14 cellular contexts compared by ENCODE assay signal in genomic region chr12:4441355-4442330, GRCh38. TPM values are rescaled to one million over a fixed set of nuclear protein-coding genes. Genes with fewer than 3 reads are reported as not detected.
DNase-seq lines count a peak whose midpoint lies in the region; ATAC-seq and TF ChIP-seq lines count a peak whose summit lies in the region.
"Had no signal": no experiment of that assay in that cellular context is flagged by ENCODE, and none has a peak within 500 bp of the region (broad histone marks: within the 10 kb centered on the region; RNA-seq: fewer than 3 reads in every experiment).

No MANE protein-coding gene starts in this region.

- peaks cover 63% of the 10 kb centered on the region for H3K4me1 Mint-ChIP-seq in endodermal cell

- H3K27ac ChIP-seq in HUES48 (ENCODE audit: low read depth, low read length) (peak overlapping the region; percentile 87), endodermal cell (ENCODE audit: low read depth, low read length) (peak overlapping the region; percentile 21), upper lobe of left lung (no peak overlapping the region)
- H3K27ac ChIP-seq: foreskin keratinocyte, Peyer's patch had no signal

- WGBS in endodermal cell (ENCODE audit: insufficient coverage in 1 of 2, insufficient read length in 1 of 2), 2 experiments, result 17% methylated on average over 6 to 18 of the region's 18 CpGs
- WGBS in upper lobe of left lung, 2 donors, result 33 to 40% methylated on average over 8 to 18 of the region's 18 CpGs

- peak; percentile 28 for TF ChIP-seq CTCF in endodermal cell (conservative IDR thresholded peaks at IDR 0.05)
- no peak for TF ChIP-seq CTCF in upper lobe of left lung (IDR thresholded peaks at IDR 0.05)

- H3K9me3 Mint-ChIP-seq in endodermal cell, result no peaks in the 10 kb centered on the region
- H3K9me3 Mint-ChIP-seq: stimulated activated naive CD8-positive, alpha-beta T cell treated with anti-CD3 and anti-CD28 coated beads, Interleukin-15, Interleukin-2, amounts not matched to agents 100 ng/mL and 50 ng/mL, for 24 hours had no signal

- H3K36me3 ChIP-seq in HUES48 (ENCODE audit: control insufficient read depth, insufficient read depth, low read length) (no peaks in the 10 kb centered on the region), endodermal cell (ENCODE audit: control insufficient read depth, insufficient read depth, low read length) (no peaks in the 10 kb centered on the region), upper lobe of left lung (no peaks in the 10 kb centered on the region)
- H3K36me3 ChIP-seq: Peyer's patch had no signal

- no peak for TF ChIP-seq POLR2A in upper lobe of left lung (IDR thresholded peaks at IDR 0.05)

- intact Hi-C loops in sciatic nerve (cut with DNase I), result no loop called here

- no peak for TF ChIP-seq EP300 in upper lobe of left lung (IDR thresholded peaks at IDR 0.05)

- no peaks in the 10 kb centered on the region for H3K9me3 ChIP-seq in HUES48 (ENCODE audit: control insufficient read depth, insufficient read depth, low read length)
- no peaks in the 10 kb centered on the region for H3K9me3 ChIP-seq in endodermal cell (ENCODE audit: control insufficient read depth, low read length)
- no peaks in the 10 kb centered on the region for H3K9me3 ChIP-seq in upper lobe of left lung
- H3K9me3 ChIP-seq: Peyer's patch had no signal

- H3K27me3 ChIP-seq in HUES48 (ENCODE audit: control insufficient read depth, insufficient read depth, low read length) (no peaks in the 10 kb centered on the region), endodermal cell (ENCODE audit: control insufficient read depth, insufficient read depth, low read length, poor library complexity, severe bottlenecking) (peaks cover 75% of the 10 kb centered on the region), upper lobe of left lung (no peaks in the 10 kb centered on the region)
- H3K27me3 ChIP-seq: Peyer's patch had no signal

- H3K4me3 Mint-ChIP-seq in endodermal cell, result peak overlapping the region; percentile 43
- H3K4me3 Mint-ChIP-seq: stimulated activated naive CD8-positive, alpha-beta T cell treated with anti-CD3 and anti-CD28 coated beads, Interleukin-15, Interleukin-2, amounts not matched to agents 100 ng/mL and 50 ng/mL, for 24 hours had no signal

- H3K27ac Mint-ChIP-seq in endodermal cell, result peak overlapping the region; percentile 90
- H3K27ac Mint-ChIP-seq: stimulated activated naive CD8-positive, alpha-beta T cell treated with anti-CD3 and anti-CD28 coated beads, Interleukin-15, Interleukin-2, amounts not matched to agents 100 ng/mL and 50 ng/mL, for 24 hours had no signal

- H3K36me3 Mint-ChIP-seq in endodermal cell (ENCODE audit: low read depth), result no peaks in the 10 kb centered on the region

- peaks cover 89% of the 10 kb centered on the region for H3K27me3 Mint-ChIP-seq in endodermal cell (ENCODE audit: insufficient read depth)
- H3K27me3 Mint-ChIP-seq: stimulated activated naive CD8-positive, alpha-beta T cell treated with anti-CD3 and anti-CD28 coated beads, Interleukin-15, Interleukin-2, amounts not matched to agents 100 ng/mL and 50 ng/mL, for 24 hours had no signal

- peaks cover 30% of the 10 kb centered on the region for H3K4me1 ChIP-seq in HUES48 (ENCODE audit: control insufficient read depth, insufficient read depth, low read length)
- peaks cover 20% of the 10 kb centered on the region for H3K4me1 ChIP-seq in endodermal cell (ENCODE audit: control insufficient read depth, insufficient read depth, low read length)
- H3K4me1 ChIP-seq in upper lobe of left lung, result no peaks in the 10 kb centered on the region
- H3K4me1 ChIP-seq: foreskin keratinocyte had no signal

- peak overlapping the region; percentile 34 for H3K4me3 ChIP-seq in HUES48 (ENCODE audit: low read depth, low read length)
- H3K4me3 ChIP-seq in endodermal cell (ENCODE audit: low read length), result peak overlapping the region; percentile 28
- no peak overlapping the region for H3K4me3 ChIP-seq in upper lobe of left lung
- H3K4me3 ChIP-seq: Peyer's patch had no signal

- H3K9ac ChIP-seq in HUES48 (ENCODE audit: low read depth, low read length), result peak overlapping the region; percentile 10; the same call in 1 of the 2 replicates
- H3K9ac ChIP-seq in endodermal cell (ENCODE audit: extremely low read depth, low read length, poor library complexity, severe bottlenecking), result peak overlapping the region; percentile 3

- DNase-seq in NCI-H345 (lab: John Stamatoyannopoulos, UW), result peak; percentile 83
- DNase-seq in endodermal cell, result peak; percentile 97
- DNase-seq in sciatic nerve (ENCODE audit: low spot score), result peak; percentile 15
- DNase-seq in NK-92 treated with Interleukin-12 subunit alpha and Interleukin-12 subunit beta, amount 100 ng/mL, for 24 hours (lab: John Stamatoyannopoulos, UW), result no peak
- no peak for DNase-seq in upper lobe of left lung
- DNase-seq in NCI-H226, result no peak
- no peak for DNase-seq in cerebellar cortex (ENCODE audit: low spot score)
- DNase-seq: foreskin keratinocyte; midbrain; stimulated activated CD4-positive, alpha-beta T cell treated with anti-CD3 and anti-CD28 coated beads, Interleukin-15, amount 100 ng/mL, for 24 hours had no signal

- ATAC-seq in sciatic nerve, result no peak
- ATAC-seq in upper lobe of left lung (ENCODE audit: low FRiP score in 2 of 2), result no peak
- ATAC-seq: foreskin keratinocyte had no signal

RNA-seq across cellular contexts. Expression of gene FGF6, which starts 4.0 kb away (rescaled TPM):
- not detected for total RNA-seq in endodermal cell
- polyA plus RNA-seq in endodermal cell (2013, experiment 1 of 2), result not detected
- polyA plus RNA-seq in endodermal cell (2013, experiment 2 of 2), result not detected
- total RNA-seq in sciatic nerve, result not detected
- total RNA-seq in upper lobe of left lung, result not detected
- total RNA-seq: chondrocyte, foreskin keratinocyte, Peyer's patch had no signal
- polyA plus RNA-seq: foreskin keratinocyte had no signal

Comparison
In these comparisons a context has a peak if more than half of its experiments do, and no peak if none do; other contexts are left out.
1. H3K27ac ChIP-seq: peak in HUES48 (single experiment) and endodermal cell (single experiment); none in upper lobe of left lung (0 of 4).
2. H3K4me3 ChIP-seq: peak in HUES48 (single experiment) and endodermal cell (single experiment); none in upper lobe of left lung (0 of 4).
3. DNase-seq: peak in NCI-H345 (single experiment), endodermal cell (single experiment) and sciatic nerve (single experiment); none in NK-92 treated with Interleukin-12 subunit alpha and Interleukin-12 subunit beta, amount 100 ng/mL, for 24 hours (single experiment), upper lobe of left lung (0 of 2), NCI-H226 (single experiment) and cerebellar cortex (single experiment).